1 cellular context compared by ENCODE assay signal in the genomic region with DNA sequence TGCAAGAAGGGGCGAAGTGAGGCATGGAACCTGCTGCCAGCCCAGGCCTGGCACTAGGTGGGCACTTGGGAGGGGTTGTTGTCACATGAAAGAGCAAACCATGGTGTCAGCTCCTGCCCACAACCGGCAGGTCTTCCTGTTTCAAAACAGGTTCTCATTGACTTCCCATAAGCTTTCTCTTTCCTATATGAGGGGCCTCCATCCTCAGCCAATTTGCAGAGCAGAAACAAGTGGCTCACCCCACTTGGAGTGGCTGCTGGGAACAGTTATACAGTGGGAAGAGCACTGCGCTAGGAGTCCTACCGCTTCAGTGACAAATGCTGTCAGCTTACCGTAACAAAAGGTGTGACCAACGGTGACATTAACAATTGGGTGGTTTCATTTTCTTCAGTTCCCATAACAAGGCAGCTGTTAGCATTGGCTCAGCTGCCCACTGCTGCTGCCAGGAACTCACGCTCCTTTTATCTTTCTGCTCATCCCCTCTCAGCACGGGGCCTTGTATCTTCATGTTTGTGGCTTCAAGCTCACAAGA.
TF ChIP-seq lines count a peak whose summit lies in the region.

No MANE protein-coding gene starts in this region.

TF ChIP-seq in GM12878, 131 proteins besides CTCF, POLR2A, EP300 and RAD21 (continues in another document):
- TF ChIP-seq MEF2B (IDR thresholded peaks at IDR 0.05; ENCODE audit: partially characterized antibody, poor library complexity, severe bottlenecking) (no peak), YY1 (IDR thresholded peaks at IDR 0.05; ENCODE audit: low read depth, low read length) (no peak), JUNB (IDR thresholded peaks at IDR 0.05) (no peak), SMARCA5 (IDR thresholded peaks at IDR 0.05) (peak; percentile 78; the same call in 1 of the 2 replicates), CBFB (IDR thresholded peaks at IDR 0.05; ENCODE audit: low read depth) (no peak), RBBP5 (conservative IDR thresholded peaks at IDR 0.05) (no peak), IKZF2 (IDR thresholded peaks at IDR 0.05) (0 out of 4 replicates have a peak, but pooled peaks of 1 of the 2 experiments have one; percentile 20), ZSCAN29 (IDR thresholded peaks at IDR 0.05) (no peak), EGR1 (IDR thresholded peaks at IDR 0.05; ENCODE audit: borderline replicate concordance in 1 of 2, low read depth in 2 of 2, low read length in 2 of 2) (no peak), FOXK2 (IDR thresholded peaks at IDR 0.05) (no peak), CBX5 (IDR thresholded peaks at IDR 0.05; ENCODE audit: low read depth) (no peak), ZBED1 (IDR thresholded peaks at IDR 0.05; ENCODE audit: borderline replicate concordance) (no peak), WRNIP1 (IDR thresholded peaks at IDR 0.05; ENCODE audit: borderline replicate concordance, low read depth, low read length) (no peak), MYC (IDR thresholded peaks at IDR 0.05; ENCODE audit: insufficient read depth, insufficient read length, insufficient replicate concordance, low read length, severe bottlenecking) (no peak), HDGF (IDR thresholded peaks at IDR 0.05) (no peak), CHD2 (IDR thresholded peaks at IDR 0.05; ENCODE audit: borderline replicate concordance, low read depth, low read length) (no peak), ATF3 (IDR thresholded peaks at IDR 0.05; ENCODE audit: borderline replicate concordance, extremely low read depth, low read depth, low read length) (no peak), TBL1XR1 (IDR thresholded peaks at IDR 0.05; ENCODE audit: low read depth, low read length) (no peak), KLF5 (IDR thresholded peaks at IDR 0.05; ENCODE audit: partially characterized antibody) (no peak), RFX5 (IDR thresholded peaks at IDR 0.05; ENCODE audit: low read depth, low read length) (no peak), NBN (IDR thresholded peaks at IDR 0.05) (peak; percentile 51; the same call in 1 of the 2 replicates), ZNF622 (IDR thresholded peaks at IDR 0.05) (no peak), JUND (IDR thresholded peaks at IDR 0.05; ENCODE audit: low read depth, low read length) (no peak), SPI1 (IDR thresholded peaks at IDR 0.05; ENCODE audit: borderline replicate concordance, insufficient read depth, low read depth, low read length) (0 out of 2 replicates have a peak, but pooled peaks have one; percentile 5), EED (IDR thresholded peaks at IDR 0.05; ENCODE audit: low read depth) (no peak), CUX1 (IDR thresholded peaks at IDR 0.05; ENCODE audit: insufficient replicate concordance, low read depth, low read length) (no peak), NFYA (IDR thresholded peaks at IDR 0.05; ENCODE audit: borderline replicate concordance, low read depth, low read length) (no peak), POLR2AphosphoS5 (IDR thresholded peaks at IDR 0.05; ENCODE audit: low read length) (no peak), NFIC (IDR thresholded peaks at IDR 0.05; ENCODE audit: low read depth, low read length) (no peak; the same call in 1 of the 2 replicates), SREBF2 (IDR thresholded peaks at IDR 0.05; ENCODE audit: low read length) (no peak), STAT3 (IDR thresholded peaks at IDR 0.05; ENCODE audit: low read depth, low read length) (no peak), ESRRA (IDR thresholded peaks at IDR 0.05; ENCODE audit: low read length) (no peak), SIX5 (IDR thresholded peaks at IDR 0.05; ENCODE audit: low read depth, low read length, severe bottlenecking) (no peak), RCOR1 (conservative IDR thresholded peaks at IDR 0.05; ENCODE audit: low read depth, low read length) (no peak), ATF2 (IDR thresholded peaks at IDR 0.05; ENCODE audit: low read length) (no peak), CREB1 (IDR thresholded peaks at IDR 0.05; ENCODE audit: low read depth) (no peak; the same call in 1 of the 2 replicates), NR2F1 (conservative IDR thresholded peaks at IDR 0.05) (no peak)
- TF ChIP-seq, protein P1, sequence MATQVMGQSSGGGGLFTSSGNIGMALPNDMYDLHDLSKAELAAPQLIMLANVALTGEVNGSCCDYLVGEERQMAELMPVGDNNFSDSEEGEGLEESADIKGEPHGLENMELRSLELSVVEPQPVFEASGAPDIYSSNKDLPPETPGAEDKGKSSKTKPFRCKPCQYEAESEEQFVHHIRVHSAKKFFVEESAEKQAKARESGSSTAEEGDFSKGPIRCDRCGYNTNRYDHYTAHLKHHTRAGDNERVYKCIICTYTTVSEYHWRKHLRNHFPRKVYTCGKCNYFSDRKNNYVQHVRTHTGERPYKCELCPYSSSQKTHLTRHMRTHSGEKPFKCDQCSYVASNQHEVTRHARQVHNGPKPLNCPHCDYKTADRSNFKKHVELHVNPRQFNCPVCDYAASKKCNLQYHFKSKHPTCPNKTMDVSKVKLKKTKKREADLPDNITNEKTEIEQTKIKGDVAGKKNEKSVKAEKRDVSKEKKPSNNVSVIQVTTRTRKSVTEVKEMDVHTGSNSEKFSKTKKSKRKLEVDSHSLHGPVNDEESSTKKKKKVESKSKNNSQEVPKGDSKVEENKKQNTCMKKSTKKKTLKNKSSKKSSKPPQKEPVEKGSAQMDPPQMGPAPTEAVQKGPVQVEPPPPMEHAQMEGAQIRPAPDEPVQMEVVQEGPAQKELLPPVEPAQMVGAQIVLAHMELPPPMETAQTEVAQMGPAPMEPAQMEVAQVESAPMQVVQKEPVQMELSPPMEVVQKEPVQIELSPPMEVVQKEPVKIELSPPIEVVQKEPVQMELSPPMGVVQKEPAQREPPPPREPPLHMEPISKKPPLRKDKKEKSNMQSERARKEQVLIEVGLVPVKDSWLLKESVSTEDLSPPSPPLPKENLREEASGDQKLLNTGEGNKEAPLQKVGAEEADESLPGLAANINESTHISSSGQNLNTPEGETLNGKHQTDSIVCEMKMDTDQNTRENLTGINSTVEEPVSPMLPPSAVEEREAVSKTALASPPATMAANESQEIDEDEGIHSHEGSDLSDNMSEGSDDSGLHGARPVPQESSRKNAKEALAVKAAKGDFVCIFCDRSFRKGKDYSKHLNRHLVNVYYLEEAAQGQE (IDR thresholded peaks at IDR 0.05; ENCODE audit: low read depth, low read length) = no peak
- TF ChIP-seq, protein P2, sequence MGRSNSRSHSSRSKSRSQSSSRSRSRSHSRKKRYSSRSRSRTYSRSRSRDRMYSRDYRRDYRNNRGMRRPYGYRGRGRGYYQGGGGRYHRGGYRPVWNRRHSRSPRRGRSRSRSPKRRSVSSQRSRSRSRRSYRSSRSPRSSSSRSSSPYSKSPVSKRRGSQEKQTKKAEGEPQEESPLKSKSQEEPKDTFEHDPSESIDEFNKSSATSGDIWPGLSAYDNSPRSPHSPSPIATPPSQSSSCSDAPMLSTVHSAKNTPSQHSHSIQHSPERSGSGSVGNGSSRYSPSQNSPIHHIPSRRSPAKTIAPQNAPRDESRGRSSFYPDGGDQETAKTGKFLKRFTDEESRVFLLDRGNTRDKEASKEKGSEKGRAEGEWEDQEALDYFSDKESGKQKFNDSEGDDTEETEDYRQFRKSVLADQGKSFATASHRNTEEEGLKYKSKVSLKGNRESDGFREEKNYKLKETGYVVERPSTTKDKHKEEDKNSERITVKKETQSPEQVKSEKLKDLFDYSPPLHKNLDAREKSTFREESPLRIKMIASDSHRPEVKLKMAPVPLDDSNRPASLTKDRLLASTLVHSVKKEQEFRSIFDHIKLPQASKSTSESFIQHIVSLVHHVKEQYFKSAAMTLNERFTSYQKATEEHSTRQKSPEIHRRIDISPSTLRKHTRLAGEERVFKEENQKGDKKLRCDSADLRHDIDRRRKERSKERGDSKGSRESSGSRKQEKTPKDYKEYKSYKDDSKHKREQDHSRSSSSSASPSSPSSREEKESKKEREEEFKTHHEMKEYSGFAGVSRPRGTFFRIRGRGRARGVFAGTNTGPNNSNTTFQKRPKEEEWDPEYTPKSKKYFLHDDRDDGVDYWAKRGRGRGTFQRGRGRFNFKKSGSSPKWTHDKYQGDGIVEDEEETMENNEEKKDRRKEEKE (IDR thresholded peaks at IDR 0.05) = no peak
- TF ChIP-seq, protein P3, sequence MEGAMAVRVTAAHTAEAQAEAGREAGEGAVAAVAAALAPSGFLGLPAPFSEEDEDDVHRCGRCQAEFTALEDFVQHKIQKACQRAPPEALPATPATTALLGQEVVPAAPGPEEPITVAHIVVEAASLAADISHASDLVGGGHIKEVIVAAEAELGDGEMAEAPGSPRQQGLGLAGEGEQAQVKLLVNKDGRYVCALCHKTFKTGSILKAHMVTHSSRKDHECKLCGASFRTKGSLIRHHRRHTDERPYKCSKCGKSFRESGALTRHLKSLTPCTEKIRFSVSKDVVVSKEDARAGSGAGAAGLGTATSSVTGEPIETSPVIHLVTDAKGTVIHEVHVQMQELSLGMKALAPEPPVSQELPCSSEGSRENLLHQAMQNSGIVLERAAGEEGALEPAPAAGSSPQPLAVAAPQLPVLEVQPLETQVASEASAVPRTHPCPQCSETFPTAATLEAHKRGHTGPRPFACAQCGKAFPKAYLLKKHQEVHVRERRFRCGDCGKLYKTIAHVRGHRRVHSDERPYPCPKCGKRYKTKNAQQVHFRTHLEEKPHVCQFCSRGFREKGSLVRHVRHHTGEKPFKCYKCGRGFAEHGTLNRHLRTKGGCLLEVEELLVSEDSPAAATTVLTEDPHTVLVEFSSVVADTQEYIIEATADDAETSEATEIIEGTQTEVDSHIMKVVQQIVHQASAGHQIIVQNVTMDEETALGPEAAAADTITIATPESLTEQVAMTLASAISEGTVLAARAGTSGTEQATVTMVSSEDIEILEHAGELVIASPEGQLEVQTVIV (IDR thresholded peaks at IDR 0.05; ENCODE audit: borderline replicate concordance, partially characterized antibody) = no peak
- TF ChIP-seq, protein P4, sequence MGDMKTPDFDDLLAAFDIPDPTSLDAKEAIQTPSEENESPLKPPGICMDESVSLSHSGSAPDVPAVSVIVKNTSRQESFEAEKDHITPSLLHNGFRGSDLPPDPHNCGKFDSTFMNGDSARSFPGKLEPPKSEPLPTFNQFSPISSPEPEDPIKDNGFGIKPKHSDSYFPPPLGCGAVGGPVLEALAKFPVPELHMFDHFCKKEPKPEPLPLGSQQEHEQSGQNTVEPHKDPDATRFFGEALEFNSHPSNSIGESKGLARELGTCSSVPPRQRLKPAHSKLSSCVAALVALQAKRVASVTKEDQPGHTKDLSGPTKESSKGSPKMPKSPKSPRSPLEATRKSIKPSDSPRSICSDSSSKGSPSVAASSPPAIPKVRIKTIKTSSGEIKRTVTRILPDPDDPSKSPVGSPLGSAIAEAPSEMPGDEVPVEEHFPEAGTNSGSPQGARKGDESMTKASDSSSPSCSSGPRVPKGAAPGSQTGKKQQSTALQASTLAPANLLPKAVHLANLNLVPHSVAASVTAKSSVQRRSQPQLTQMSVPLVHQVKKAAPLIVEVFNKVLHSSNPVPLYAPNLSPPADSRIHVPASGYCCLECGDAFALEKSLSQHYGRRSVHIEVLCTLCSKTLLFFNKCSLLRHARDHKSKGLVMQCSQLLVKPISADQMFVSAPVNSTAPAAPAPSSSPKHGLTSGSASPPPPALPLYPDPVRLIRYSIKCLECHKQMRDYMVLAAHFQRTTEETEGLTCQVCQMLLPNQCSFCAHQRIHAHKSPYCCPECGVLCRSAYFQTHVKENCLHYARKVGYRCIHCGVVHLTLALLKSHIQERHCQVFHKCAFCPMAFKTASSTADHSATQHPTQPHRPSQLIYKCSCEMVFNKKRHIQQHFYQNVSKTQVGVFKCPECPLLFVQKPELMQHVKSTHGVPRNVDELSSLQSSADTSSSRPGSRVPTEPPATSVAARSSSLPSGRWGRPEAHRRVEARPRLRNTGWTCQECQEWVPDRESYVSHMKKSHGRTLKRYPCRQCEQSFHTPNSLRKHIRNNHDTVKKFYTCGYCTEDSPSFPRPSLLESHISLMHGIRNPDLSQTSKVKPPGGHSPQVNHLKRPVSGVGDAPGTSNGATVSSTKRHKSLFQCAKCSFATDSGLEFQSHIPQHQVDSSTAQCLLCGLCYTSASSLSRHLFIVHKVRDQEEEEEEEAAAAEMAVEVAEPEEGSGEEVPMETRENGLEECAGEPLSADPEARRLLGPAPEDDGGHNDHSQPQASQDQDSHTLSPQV (IDR thresholded peaks at IDR 0.05) = no peak
